In genomic region chr2:204030337-204030736, GRCh38 we compare ENCODE assay signal across 19 cellular contexts.
DNase-seq lines count a peak whose midpoint lies in the region; ATAC-seq and TF ChIP-seq lines count a peak whose summit lies in the region.
"Had no signal": no experiment of that assay in that cellular context is flagged by ENCODE, and none has a peak within 500 bp of the region (broad histone marks: within the 10 kb centered on the region; RNA-seq: fewer than 3 reads in every experiment).

No MANE protein-coding gene starts in this region.

- no peak overlapping the region for H3K9ac ChIP-seq in muscle layer of colon (ENCODE audit: low read length)
- no peak overlapping the region for H3K9ac ChIP-seq in stomach smooth muscle (ENCODE audit: low read length in 2 of 2)
- H3K9ac ChIP-seq: BLaER1 treated with 17β-estradiol and CSF1 and Interleukin-3, amounts not matched to agents 10 nM and 100 nM; GM23248 had no signal

- no peaks in the 10 kb centered on the region for H3K4me1 ChIP-seq in right atrium auricular region
- peaks cover 2% of the 10 kb centered on the region for H3K4me1 ChIP-seq in right cardiac atrium (ENCODE audit: control insufficient read depth, insufficient read depth, low read length)
- peaks cover 23% of the 10 kb centered on the region for H3K4me1 ChIP-seq in muscle layer of colon (ENCODE audit: insufficient read depth, low read length)
- H3K4me1 ChIP-seq in stomach smooth muscle (ENCODE audit: control insufficient read depth, insufficient read depth, low read length), result peaks cover 4% of the 10 kb centered on the region
- H3K4me1 ChIP-seq: HAP-1 had no signal

- H3K27me3 ChIP-seq in right atrium auricular region (no peaks in the 10 kb centered on the region), right cardiac atrium (ENCODE audit: control insufficient read depth, insufficient read depth) (no peaks in the 10 kb centered on the region), muscle layer of colon (ENCODE audit: control insufficient read depth in 1 of 2, insufficient read depth in 2 of 2, low read length in 2 of 2) (no peaks in the 10 kb centered on the region), stomach smooth muscle (ENCODE audit: control insufficient read depth in 1 of 2, insufficient read depth in 2 of 2, low read length in 2 of 2) (no peaks in the 10 kb centered on the region)
- H3K27me3 ChIP-seq: BLaER1 treated with 17β-estradiol and CSF1 and Interleukin-3, amounts not matched to agents 10 nM and 100 nM had no signal

- ATAC-seq in Right ventricle myocardium inferior, result peak; percentile 60
- ATAC-seq in right cardiac atrium, result peak in 1 of 2 donors; percentile 72
- no peak for ATAC-seq in effector memory CD8-positive, alpha-beta T cell (replicated peaks)
- ATAC-seq: CD8-positive, alpha-beta T cell had no signal

- no peaks in the 10 kb centered on the region for H3K4me1 Mint-ChIP-seq in effector memory CD8-positive, alpha-beta T cell (ENCODE audit: low read depth in 2 of 2)

- intact Hi-C loops in Right ventricle myocardium inferior (cut with DNase I) (no loop called here), right cardiac atrium (cut with DNase I) (no loop called here)

- DNase-seq in Right ventricle myocardium inferior (ENCODE audit: missing footprints) (no peak), right atrium auricular region (ENCODE audit: low spot score) (no peak), right cardiac atrium (peak in 2 of 3 donors; percentile 36 to 52), 8988T (no peak), activated gamma-delta T cell treated with Interleukin-2 at 50 U/mL for 16 hours (no peak)
- no peak for DNase-seq in effector memory CD8-positive, alpha-beta T cell
- DNase-seq: Calu3; CD8-positive, alpha-beta T cell; DMS 273 treated with DMSO at 0.1 percent for 48 hours; DMS53; DND-41; EL; GM23248 had no signal

- TF ChIP-seq CTCF in right atrium auricular region (IDR thresholded peaks at IDR 0.05), result no peak

- H3K27me3 Mint-ChIP-seq in effector memory CD8-positive, alpha-beta T cell, result no peaks in the 10 kb centered on the region

- no peak overlapping the region for H3K27ac ChIP-seq in right atrium auricular region
- no peak overlapping the region for H3K27ac ChIP-seq in right cardiac atrium (ENCODE audit: low read length)
- H3K27ac ChIP-seq in muscle layer of colon (ENCODE audit: low read depth, low read length), result peak overlapping the region; percentile 10
- H3K27ac ChIP-seq in stomach smooth muscle (ENCODE audit: low read length), result peak overlapping the region; percentile 32
- H3K27ac ChIP-seq: BLaER1 treated with 17β-estradiol and CSF1 and Interleukin-3, amounts not matched to agents 10 nM and 100 nM; GM23248; HL-60 had no signal

- no peaks in the 10 kb centered on the region for H3K9me3 ChIP-seq in right atrium auricular region
- no peaks in the 10 kb centered on the region for H3K9me3 ChIP-seq in right cardiac atrium (ENCODE audit: control insufficient read depth, low read length)
- no peaks in the 10 kb centered on the region for H3K9me3 ChIP-seq in muscle layer of colon (ENCODE audit: low read length)
- no peaks in the 10 kb centered on the region for H3K9me3 ChIP-seq in stomach smooth muscle (ENCODE audit: control insufficient read depth in 2 of 2, low read length in 2 of 2)
- H3K9me3 ChIP-seq: HAP-1 had no signal

- no peak overlapping the region for H3K27ac Mint-ChIP-seq in effector memory CD8-positive, alpha-beta T cell
- H3K27ac Mint-ChIP-seq: B cell; CD8-positive, alpha-beta T cell had no signal

- H3K9me3 Mint-ChIP-seq in effector memory CD8-positive, alpha-beta T cell, result no peaks in the 10 kb centered on the region
- H3K9me3 Mint-ChIP-seq: CD8-positive, alpha-beta T cell had no signal

- H3K36me3 ChIP-seq in right atrium auricular region (no peaks in the 10 kb centered on the region), muscle layer of colon (ENCODE audit: insufficient read depth, low read length) (no peaks in the 10 kb centered on the region), stomach smooth muscle (ENCODE audit: control insufficient read depth in 2 of 2, insufficient read depth in 2 of 2, low read length in 2 of 2) (no peaks in the 10 kb centered on the region)
- H3K36me3 ChIP-seq: HAP-1 had no signal

- no peak overlapping the region for H3K4me3 Mint-ChIP-seq in effector memory CD8-positive, alpha-beta T cell
- H3K4me3 Mint-ChIP-seq: B cell; CD8-positive, alpha-beta T cell had no signal

- 46% methylated on average over 2 of the region's 2 CpGs for WGBS in right cardiac atrium

- H3K36me3 Mint-ChIP-seq in effector memory CD8-positive, alpha-beta T cell (ENCODE audit: insufficient read depth), result no peaks in the 10 kb centered on the region
- H3K36me3 Mint-ChIP-seq: CD8-positive, alpha-beta T cell had no signal

- H3K4me3 ChIP-seq in right atrium auricular region (no peak overlapping the region), right cardiac atrium (ENCODE audit: low read length) (no peak overlapping the region), muscle layer of colon (ENCODE audit: low read depth in 1 of 2, low read length in 2 of 2) (no peak overlapping the region), stomach smooth muscle (ENCODE audit: low read length in 2 of 2) (no peak overlapping the region)
- H3K4me3 ChIP-seq: BLaER1 treated with 17β-estradiol and CSF1 and Interleukin-3, amounts not matched to agents 10 nM and 100 nM; GM23248; HAP-1 had no signal

Comparison
In these comparisons a context has a peak if more than half of its experiments do, and no peak if none do; other contexts are left out.
1. DNase-seq: peak in right cardiac atrium (2 of 3); none in Right ventricle myocardium inferior (single experiment), right atrium auricular region (single experiment), 8988T (single experiment), effector memory CD8-positive, alpha-beta T cell (0 of 3) and activated gamma-delta T cell treated with Interleukin-2 at 50 U/mL for 16 hours (single experiment).
2. H3K27ac ChIP-seq: peak in muscle layer of colon (single experiment) and stomach smooth muscle (single experiment); none in right atrium auricular region (0 of 2) and right cardiac atrium (single experiment).